In the genomic region with DNA sequence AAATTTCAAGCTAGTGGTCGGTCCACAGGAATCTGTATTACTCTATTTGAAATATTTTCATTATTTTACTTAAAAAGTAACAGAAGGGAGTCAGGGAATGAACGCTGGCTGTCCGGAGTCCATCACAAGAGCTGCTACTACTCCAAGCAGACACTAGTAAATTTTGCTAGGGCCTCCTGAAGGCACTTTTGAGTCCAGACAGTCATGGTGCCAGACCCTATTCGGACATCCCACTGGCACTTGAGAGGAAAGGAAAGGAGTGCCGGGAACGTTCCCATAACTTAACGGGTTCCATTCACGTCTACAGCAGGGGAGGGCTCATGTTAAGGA, we compare ENCODE assay signal across 8 cellular contexts. TPM values are rescaled to one million over a fixed set of nuclear protein-coding genes. Genes with fewer than 3 reads are reported as not detected.
A peak's percentile ranks its signal among the peaks of the same experiment; 100 is the strongest.
DNase-seq lines count a peak whose midpoint lies in the region; ATAC-seq and TF ChIP-seq lines count a peak whose summit lies in the region.

No MANE protein-coding gene starts in this region.

- H3K4me3 Mint-ChIP-seq in activated CD4-positive, alpha-beta T cell treated with anti-CD3 and anti-CD28 coated beads, Interleukin-2, amount 10 ng/mL, durations not matched to agents 7 days and 5 days, result peak overlapping the region; percentile 90

- no peaks in the 10 kb centered on the region for H4K20me1 ChIP-seq in OCI-LY3 (ENCODE audit: insufficient read depth, low read length)

- H3K9me3 ChIP-seq in OCI-LY3 (ENCODE audit: insufficient read depth, low read length) (no peaks in the 10 kb centered on the region), psoas muscle (no peaks in the 10 kb centered on the region)

- peaks cover 42% of the 10 kb centered on the region for H3K79me2 ChIP-seq in OCI-LY3 (ENCODE audit: low read length)

- peaks cover 53% of the 10 kb centered on the region for H3K4me1 Mint-ChIP-seq in activated CD4-positive, alpha-beta T cell treated with anti-CD3 and anti-CD28 coated beads, Interleukin-2, amount 10 ng/mL, durations not matched to agents 7 days and 5 days

- H3K4me2 ChIP-seq in OCI-LY3 (ENCODE audit: low read length), result peak overlapping the region; percentile 91

- no peak for TF ChIP-seq CTCF in OCI-LY3 (IDR thresholded peaks at IDR 0.05; ENCODE audit: low read depth, low read length)
- no peak for TF ChIP-seq CTCF in epithelial cell of proximal tubule (conservative IDR thresholded peaks at IDR 0.05; ENCODE audit: low read depth, low read length)
- no peak for TF ChIP-seq CTCF in psoas muscle (IDR thresholded peaks at IDR 0.05)

- H3K36me3 Mint-ChIP-seq in activated CD4-positive, alpha-beta T cell treated with anti-CD3 and anti-CD28 coated beads, Interleukin-2, amount 10 ng/mL, durations not matched to agents 7 days and 5 days (ENCODE audit: low read depth), result peaks cover 20% of the 10 kb centered on the region

- H3K9ac ChIP-seq in OCI-LY3 (ENCODE audit: low read length), result peak overlapping the region; percentile 78

- H3K27ac Mint-ChIP-seq in activated CD4-positive, alpha-beta T cell treated with anti-CD3 and anti-CD28 coated beads, Interleukin-2, amount 10 ng/mL, durations not matched to agents 7 days and 5 days, result peak overlapping the region; percentile 97

- no peaks in the 10 kb centered on the region for H3K27me3 Mint-ChIP-seq in activated CD4-positive, alpha-beta T cell treated with anti-CD3 and anti-CD28 coated beads, Interleukin-2, amount 10 ng/mL, durations not matched to agents 7 days and 5 days

- H3K27me3 ChIP-seq in OCI-LY3 (ENCODE audit: low read depth, low read length), result no peaks in the 10 kb centered on the region
- no peaks in the 10 kb centered on the region for H3K27me3 ChIP-seq in psoas muscle (ENCODE audit: insufficient read depth in 3 of 3, low read length in 2 of 3)

- peak overlapping the region; percentile 87 for H2AFZ ChIP-seq in OCI-LY3 (ENCODE audit: low read depth, low read length)

- CTCF ChIA-PET in activated CD4-positive, alpha-beta T cell treated with anti-CD3 and anti-CD28 coated beads, Interleukin-2, amount 10 ng/mL, durations not matched to agents 7 days and 5 days (lab: Charles Lee), result interaction anchor here (5.0 kb wide), 1 partner anchor 11 kb away, joined by 17 read pairs; no protein-coding TSS in a partner anchor

- H3K9me3 Mint-ChIP-seq in activated CD4-positive, alpha-beta T cell treated with anti-CD3 and anti-CD28 coated beads, Interleukin-2, amount 10 ng/mL, durations not matched to agents 7 days and 5 days, result no peaks in the 10 kb centered on the region

- H3K27ac ChIP-seq in OCI-LY3 (ENCODE audit: low read length) (peak overlapping the region; percentile 60), psoas muscle (peak overlapping the region; percentile 98)

- POLR2A ChIA-PET in activated CD4-positive, alpha-beta T cell treated with anti-CD3 and anti-CD28 coated beads, Interleukin-2, amount 10 ng/mL, durations not matched to agents 7 days and 5 days (lab: Charles Lee), result no interaction called here

- intact Hi-C loops in psoas muscle (cut with DNase I), result no loop called here

- 18 to 20% (median 18%) methylated on average over 8 of the region's 8 CpGs for WGBS in psoas muscle, 3 donors

- no peak for DNase-seq in activated CD4-positive, alpha-beta T cell treated with anti-CD3 and anti-CD28 coated beads, Interleukin-2, amount 10 ng/mL, durations not matched to agents 7 days and 5 days
- no peak for DNase-seq in activated CD4-positive, alpha-beta T cell treated with anti-CD3 and anti-CD28 coated beads for 4 hours
- peak; percentile 22 for DNase-seq in epithelial cell of proximal tubule (ENCODE audit: low read depth)
- DNase-seq in psoas muscle, result no peak
- no peak for DNase-seq in effector CD8-positive, alpha-beta T cell (lab: John Stamatoyannopoulos, UW)
- DNase-seq in NCI-H2227 treated with DMSO at 0.1 percent for 48 hours (lab: John Stamatoyannopoulos, UW), result no peak

- H3K36me3 ChIP-seq in OCI-LY3 (replicated peaks; ENCODE audit: low read depth, low read length) (peaks cover 3% of the 10 kb centered on the region), psoas muscle (ENCODE audit: insufficient read depth in 1 of 2, low read depth in 1 of 2) (peaks cover 0 to 11% of the 10 kb centered on the region in 2 donors)

- ATAC-seq in psoas muscle (peak in 1 of 4 donors; percentile 25), GM18873 (IDR thresholded peaks at IDR 0.05; ENCODE audit: low FRiP score, unreplicated experiment) (no peak)

- H3K4me1 ChIP-seq in OCI-LY3 (ENCODE audit: low read length) (peaks cover 12% of the 10 kb centered on the region), psoas muscle (peaks cover 29% of the 10 kb centered on the region)

- H3K4me3 ChIP-seq in OCI-LY3 (ENCODE audit: low read length), result peak overlapping the region; percentile 86
- peak overlapping the region; percentile 80 for H3K4me3 ChIP-seq in epithelial cell of proximal tubule (ENCODE audit: low read depth, low read length)
- peak overlapping the region; percentile 98 for H3K4me3 ChIP-seq in psoas muscle

RNA-seq across cellular contexts. Expression of a gene that starts 0.6 kb away (rescaled TPM):
- total RNA-seq in activated CD4-positive, alpha-beta T cell treated with anti-CD3 and anti-CD28 coated beads, Interleukin-2, amount 10 ng/mL, durations not matched to agents 7 days and 5 days, result 10 to 100 TPM; 19.4 to 24.9 TPM
- 8.7 and 9.8 TPM in 2 replicates for total RNA-seq in epithelial cell of proximal tubule
- 1 to 10 TPM; 3.0 to 4.1 (median 3.1) TPM for total RNA-seq in psoas muscle
- polyA plus RNA-seq in psoas muscle, result 1 to 10 TPM; 1.3 to 2.9 (median 2.0) TPM
